ENCODE assay signal across 8 cellular contexts in genomic region chr11:65428578-65429068, GRCh38. TPM values are rescaled to one million over a fixed set of nuclear protein-coding genes. Genes with fewer than 3 reads are reported as not detected.
DNase-seq lines count a peak whose midpoint lies in the region; ATAC-seq and TF ChIP-seq lines count a peak whose summit lies in the region.

No MANE protein-coding gene starts in this region.

- H3K27ac ChIP-seq in skeletal muscle tissue (ENCODE audit: low read depth, low read length) (peak overlapping the region; percentile 99), SJCRH30 (no peak overlapping the region)

- no peak for DNase-seq in activated CD4-positive, alpha-beta memory T cell treated with anti-CD3 and anti-CD28 coated beads for 36 hours
- DNase-seq in glomerular visceral epithelial cell (ENCODE audit: extremely low spot score) (peak; percentile 56), SJCRH30 (no peak)
- DNase-seq in stimulated activated naive CD4-positive, alpha-beta T cell (lab: John Stamatoyannopoulos, UW): no peak

- H3K27me3 Mint-ChIP-seq in activated CD4-positive, alpha-beta memory T cell treated with anti-CD3 and anti-CD28 coated beads for 36 hours: peaks cover 15% of the 10 kb centered on the region

- peak overlapping the region; percentile 100 for H3K27ac Mint-ChIP-seq in activated CD4-positive, alpha-beta memory T cell treated with anti-CD3 and anti-CD28 coated beads for 36 hours

- H3K4me1 Mint-ChIP-seq in activated CD4-positive, alpha-beta memory T cell treated with anti-CD3 and anti-CD28 coated beads for 36 hours (ENCODE audit: low read depth): peaks cover 74% of the 10 kb centered on the region

- ATAC-seq in HG02970 (IDR thresholded peaks at IDR 0.05; ENCODE audit: low FRiP score, unreplicated experiment) (no peak), GM21381 (IDR thresholded peaks at IDR 0.05; ENCODE audit: unreplicated experiment) (no peak)

- peaks cover 8% of the 10 kb centered on the region for H3K9me3 Mint-ChIP-seq in activated CD4-positive, alpha-beta memory T cell treated with anti-CD3 and anti-CD28 coated beads for 36 hours

- H3K4me3 ChIP-seq in skeletal muscle tissue (ENCODE audit: low read length in 3 of 3): peak overlapping the region; percentile 90 to 100 (median 90)
- H3K4me3 ChIP-seq in SJCRH30: no peak overlapping the region

- H3K36me3 ChIP-seq in skeletal muscle tissue (ENCODE audit: control insufficient read depth in 3 of 3, insufficient read depth in 3 of 3, low read length in 3 of 3) (peaks cover 38 to 79% (median 57%) of the 10 kb centered on the region in 3 donors), SJCRH30 (peaks cover 31% of the 10 kb centered on the region)

- CTCF ChIA-PET in activated CD4-positive, alpha-beta memory T cell treated with anti-CD3 and anti-CD28 coated beads for 36 hours (lab: Charles Lee): interaction anchor here (1.1 to 2.3 kb wide), 3 partner anchors 11 to 71 kb away, joined by 3 to 8 read pairs (median 3); partner anchors contain the start of gene MALAT1

- peak; percentile 54 for TF ChIP-seq POLR2A in GM19193 (IDR thresholded peaks at IDR 0.05; ENCODE audit: extremely low read depth, insufficient read depth, insufficient read length)

- intact Hi-C loops in activated CD4-positive, alpha-beta memory T cell treated with anti-CD3 and anti-CD28 coated beads for 36 hours (cut with micrococcal nuclease): loop anchor here (1.0 to 5.0 kb wide), 2 partner anchors 8 to 551 kb away; partner anchors contain the start of gene EHD1

- H3K9me3 ChIP-seq in skeletal muscle tissue (ENCODE audit: control insufficient read depth in 3 of 3, low read length in 3 of 3) (no peaks in the 10 kb centered on the region), SJCRH30 (replicated peaks) (no peaks in the 10 kb centered on the region)

- H3K4me1 ChIP-seq in skeletal muscle tissue (ENCODE audit: control insufficient read depth in 3 of 3, insufficient read depth in 3 of 3, low read length in 3 of 3): peaks cover 48 to 57% (median 55%) of the 10 kb centered on the region in 3 donors
- peaks cover 12% of the 10 kb centered on the region for H3K4me1 ChIP-seq in SJCRH30

- H3K27me3 ChIP-seq in skeletal muscle tissue (ENCODE audit: control insufficient read depth in 3 of 3, insufficient read depth in 3 of 3, low read length in 3 of 3): no peaks in the 10 kb centered on the region
- H3K27me3 ChIP-seq in SJCRH30: no peaks in the 10 kb centered on the region

- peak overlapping the region; percentile 97 for H3K4me3 Mint-ChIP-seq in activated CD4-positive, alpha-beta memory T cell treated with anti-CD3 and anti-CD28 coated beads for 36 hours

- POLR2A ChIA-PET in activated CD4-positive, alpha-beta memory T cell treated with anti-CD3 and anti-CD28 coated beads for 36 hours (lab: Charles Lee): interaction anchor here (0.9 to 17.4 kb wide), 4 partner anchors 10 to 559 kb away, joined by 3 to 4089 read pairs (median 216); partner anchors contain the start of gene MALAT1

- H3K9ac ChIP-seq in skeletal muscle tissue (ENCODE audit: low read depth in 1 of 3, low read length in 3 of 3): peak overlapping the region; percentile 99 to 100 (median 100)

- peaks cover 80% of the 10 kb centered on the region for H3K36me3 Mint-ChIP-seq in activated CD4-positive, alpha-beta memory T cell treated with anti-CD3 and anti-CD28 coated beads for 36 hours

RNA-seq across cellular contexts. Expression of gene NEAT1, which starts 6.0 kb away (rescaled TPM):
- 100 to 1,000 TPM; 593 to 683 TPM for total RNA-seq in activated CD4-positive, alpha-beta memory T cell treated with anti-CD3 and anti-CD28 coated beads for 36 hours
- 26.1 TPM for total RNA-seq in skeletal muscle tissue
- total RNA-seq in SJCRH30 (2014; rRNA removed; shearing (Covaris generic)): 6.2 and 12.8 TPM in 2 replicates

RNA-seq across cellular contexts. Expression of gene FRMD8, which starts 42.2 kb away (rescaled TPM):
- total RNA-seq in activated CD4-positive, alpha-beta memory T cell treated with anti-CD3 and anti-CD28 coated beads for 36 hours: 10 to 100 TPM; 34.7 to 37.9 TPM
- 8.4 TPM for total RNA-seq in skeletal muscle tissue
- total RNA-seq in SJCRH30 (2014; rRNA removed; shearing (Covaris generic)): 21.0 and 22.2 TPM in 2 replicates

RNA-seq across cellular contexts. Expression of gene SLC25A45, which starts 46.2 kb away (rescaled TPM):
- 10 to 100 TPM; 14.4 to 16.1 TPM for total RNA-seq in activated CD4-positive, alpha-beta memory T cell treated with anti-CD3 and anti-CD28 coated beads for 36 hours
- 3.7 TPM for total RNA-seq in skeletal muscle tissue
- 1.1 and 1.3 TPM in 2 replicates for total RNA-seq in SJCRH30 (2014; rRNA removed; shearing (Covaris generic))

Comparison
In these comparisons a context has a peak if more than half of its experiments do, and no peak if none do; other contexts are left out.
1. RNA of gene NEAT1, which starts 6.0 kb away (total RNA-seq): 593 to 683 TPM in activated CD4-positive, alpha-beta memory T cell treated with anti-CD3 and anti-CD28 coated beads for 36 hours; 26.1 TPM in skeletal muscle tissue (single experiment) and 6.2 to 12.8 TPM in SJCRH30; every median in the first group is over 10 times any median in the second.